ENCODE assay signal across 8 cellular contexts in genomic region chr4:48653217-48654014, GRCh38.
DNase-seq lines count a peak whose midpoint lies in the region; ATAC-seq and TF ChIP-seq lines count a peak whose summit lies in the region.

No MANE protein-coding gene starts in this region.

- H3K4me1 Mint-ChIP-seq in GM23338: peaks cover 21% of the 10 kb centered on the region

- POLR2A ChIA-PET in OCI-LY7 (lab: Charles Lee): interaction anchor here (0.6 to 2.0 kb wide), 7 partner anchors 12 to 198 kb away, joined by 3 to 4 read pairs (median 3); no protein-coding TSS in a partner anchor

- H3K27ac Mint-ChIP-seq in GM23338: no peak overlapping the region

- H3K4me2 ChIP-seq in GM23338 (no peak overlapping the region), OCI-LY7 (ENCODE audit: low read length) (no peak overlapping the region)

- no peaks in the 10 kb centered on the region for H3F3A ChIP-seq in GM23338 (replicated peaks; ENCODE audit: low read depth)

- H3K27ac ChIP-seq in GM23338 (ENCODE audit: low read depth) (peak overlapping the region; percentile 62; the same call in 1 of the 2 replicates), foreskin keratinocyte (peak overlapping the region; percentile 3), OCI-LY7 (ENCODE audit: low read depth, low read length, poor library complexity, severe bottlenecking) (no peak overlapping the region)

- H3K27me3 ChIP-seq in GM23338 (ENCODE audit: insufficient read depth): no peaks in the 10 kb centered on the region
- H3K27me3 ChIP-seq in foreskin keratinocyte: no peaks in the 10 kb centered on the region

- H4K20me1 ChIP-seq in GM23338 (replicated peaks; ENCODE audit: insufficient read depth): peaks cover 5% of the 10 kb centered on the region
- H4K20me1 ChIP-seq in OCI-LY7 (ENCODE audit: insufficient read depth, low read length): peaks cover 8% of the 10 kb centered on the region

- no peaks in the 10 kb centered on the region for H3K36me3 Mint-ChIP-seq in GM23338 (ENCODE audit: low read depth)

- H3K27me3 Mint-ChIP-seq in GM23338 (ENCODE audit: insufficient read depth, low read depth, poor library complexity): no peaks in the 10 kb centered on the region

- H2AFZ ChIP-seq in GM23338: no peak overlapping the region
- H2AFZ ChIP-seq in OCI-LY7 (ENCODE audit: low read length): no peak overlapping the region

- DNase-seq in GM23338 (ENCODE audit: low spot score) (peak; percentile 37), foreskin keratinocyte (peak in 1 of 2 donors; percentile 23), sciatic nerve (ENCODE audit: low spot score) (peak; percentile 67), OCI-LY7 (ENCODE audit: low spot score) (no peak), HT-29 (ENCODE audit: low spot score) (no peak), DMS79 treated with DMSO at 0.1 percent for 48 hours (lab: John Stamatoyannopoulos, UW) (no peak)
- peak; percentile 40 for DNase-seq in activated CD8-positive, alpha-beta memory T cell treated with anti-CD3 and anti-CD28 coated beads, Interleukin-2, amount 50 U/mL, for 4 hours

- intact Hi-C loops in sciatic nerve (cut with DNase I): no loop called here
- intact Hi-C loops in OCI-LY7 (cut with micrococcal nuclease; ENCODE audit: unreplicated experiment): no loop called here

- no peak overlapping the region for H3K4me3 ChIP-seq in GM23338
- no peak overlapping the region for H3K4me3 ChIP-seq in OCI-LY7 (ENCODE audit: low read depth, low read length, poor library complexity, severe bottlenecking)

- H3K4me1 ChIP-seq in GM23338 (ENCODE audit: insufficient read depth) (0 out of 2 replicates have a peak, but pooled peaks cover 9% of the 10 kb centered on the region), foreskin keratinocyte (peaks cover 24% of the 10 kb centered on the region), OCI-LY7 (ENCODE audit: insufficient read depth, low read length, poor library complexity, severe bottlenecking) (no peaks in the 10 kb centered on the region)

- no peak overlapping the region for H3K4me3 Mint-ChIP-seq in GM23338

- H3K9me3 Mint-ChIP-seq in GM23338: no peaks in the 10 kb centered on the region

- TF ChIP-seq CTCF in GM23338 (conservative IDR thresholded peaks at IDR 0.05; ENCODE audit: low read depth in 2 of 2) (no peak), foreskin keratinocyte (conservative IDR thresholded peaks at IDR 0.05) (no peak), OCI-LY7 (conservative IDR thresholded peaks at IDR 0.05; ENCODE audit: low read length) (no peak)

- CTCF ChIA-PET in OCI-LY7 (lab: Charles Lee; ENCODE audit: unreplicated experiment): no interaction called here

- H3K79me2 ChIP-seq in GM23338 (replicated peaks; ENCODE audit: insufficient read depth): peaks cover 6% of the 10 kb centered on the region
- H3K79me2 ChIP-seq in OCI-LY7 (ENCODE audit: insufficient read depth, low read depth, low read length): peaks cover 16% of the 10 kb centered on the region; the same call in 1 of the 2 replicates

- H3K36me3 ChIP-seq in GM23338 (ENCODE audit: insufficient read depth): no peaks in the 10 kb centered on the region
- H3K36me3 ChIP-seq in OCI-LY7 (ENCODE audit: insufficient read depth, low read length): no peaks in the 10 kb centered on the region

- no peaks in the 10 kb centered on the region for H3K9me3 ChIP-seq in OCI-LY7 (ENCODE audit: low read length)

- H3K9me2 ChIP-seq in GM23338 (ENCODE audit: insufficient read depth): no peaks in the 10 kb centered on the region
- no peaks in the 10 kb centered on the region for H3K9me2 ChIP-seq in OCI-LY7 (ENCODE audit: insufficient read depth, low read length)

- no TSS peak for BruUV-seq in OCI-LY7 (replicated peaks; lab: Mats Ljungman, UMichigan)

- ATAC-seq in GM23338 (peak; percentile 78), foreskin keratinocyte (no peak), sciatic nerve (peak; percentile 87), GM21723 (IDR thresholded peaks at IDR 0.05; ENCODE audit: unreplicated experiment) (no peak)

TF ChIP-seq in GM23338, 12 proteins besides CTCF, POLR2A, EP300 and RAD21 (continues in another document):
- TF ChIP-seq NANOG (IDR thresholded peaks at IDR 0.05; ENCODE audit: borderline replicate concordance): no peak
- TF ChIP-seq ZNF331 (CRISPR knock-in tag; IDR thresholded peaks at IDR 0.05; ENCODE audit: low read depth): no peak
- TF ChIP-seq STAT1 (IDR thresholded peaks at IDR 0.05; ENCODE audit: unreplicated experiment): no peak
- no peak for TF ChIP-seq ZNF462 (CRISPR knock-in tag; IDR thresholded peaks at IDR 0.05)
- no peak for TF ChIP-seq EZH2 (IDR thresholded peaks at IDR 0.05; ENCODE audit: low read depth, unreplicated experiment)
- TF ChIP-seq EZH2phosphoT487 (IDR thresholded peaks at IDR 0.05; ENCODE audit: unreplicated experiment): no peak
- TF ChIP-seq ETS1 (IDR thresholded peaks at IDR 0.05): no peak

Comparison
In these comparisons a context has a peak if more than half of its experiments do, and no peak if none do; other contexts are left out.
1. ATAC-seq: peak in GM23338 (single experiment) and sciatic nerve (single experiment); none in foreskin keratinocyte (single experiment) and GM21723 (single experiment).
2. DNase-seq: peak in GM23338 (single experiment), activated CD8-positive, alpha-beta memory T cell treated with anti-CD3 and anti-CD28 coated beads, Interleukin-2, amount 50 U/mL, for 4 hours (single experiment) and sciatic nerve (single experiment); none in OCI-LY7 (single experiment), HT-29 (single experiment) and DMS79 treated with DMSO at 0.1 percent for 48 hours (single experiment).